Comparison of ENCODE assay signal across 22 cellular contexts in the genomic region with DNA sequence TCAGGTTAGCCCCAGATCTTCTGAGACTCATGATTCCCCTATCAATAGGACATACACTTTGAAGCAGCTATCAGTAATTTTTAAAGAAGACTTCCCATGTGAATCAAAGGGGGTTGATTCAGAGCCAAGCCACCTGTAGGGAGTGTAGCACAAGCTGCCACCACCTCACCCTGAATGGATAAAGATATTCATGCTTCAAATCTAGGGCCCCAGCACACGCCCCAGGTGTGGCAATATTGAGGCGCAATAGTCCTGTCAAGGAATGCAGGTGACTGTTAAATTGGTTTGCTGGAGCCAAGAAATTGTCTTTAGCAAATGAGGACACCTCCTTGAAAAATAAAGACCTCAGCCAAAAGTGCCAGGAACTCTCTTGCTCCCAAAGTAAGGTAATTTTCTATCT.
DNase-seq lines count a peak whose midpoint lies in the region; ATAC-seq and TF ChIP-seq lines count a peak whose summit lies in the region.
"Had no signal": no experiment of that assay in that cellular context is flagged by ENCODE, and none has a peak within 500 bp of the region (broad histone marks: within the 10 kb centered on the region; RNA-seq: fewer than 3 reads in every experiment).

No MANE protein-coding gene starts in this region.

- POLR2A ChIA-PET in CD4-positive, alpha-beta T cell (lab: Charles Lee) = no interaction called here
- POLR2A ChIA-PET in OCI-LY7 (lab: Charles Lee) = no interaction called here

- no peaks in the 10 kb centered on the region for H3K79me2 ChIP-seq in OCI-LY7 (ENCODE audit: insufficient read depth, low read depth, low read length)

- intact Hi-C loops in esophagus squamous epithelium (cut with DNase I) (loop anchor here (10.0 kb wide), 1 partner anchor 400 kb away; the partner anchor contains the start of gene MAFB), OCI-LY7 (cut with micrococcal nuclease; ENCODE audit: unreplicated experiment) (no loop called here)
- intact Hi-C loops in CD4-positive, alpha-beta T cell (cut with DNase I, micrococcal nuclease) = no loop called here

- no peak for TF ChIP-seq POLR2A in esophagus squamous epithelium (IDR thresholded peaks at IDR 0.05)

- no peak overlapping the region for H3K4me3 Mint-ChIP-seq in CD4-positive, alpha-beta T cell
- H3K4me3 Mint-ChIP-seq: CD14-positive monocyte; CD4-positive, alpha-beta memory T cell; GM23338; H9 had no signal

- WGBS in esophagus squamous epithelium, 2 donors = 13 to 44% methylated on average over 2 of the region's 2 CpGs

- H3K36me3 ChIP-seq in esophagus squamous epithelium (no peaks in the 10 kb centered on the region), OCI-LY7 (ENCODE audit: insufficient read depth, low read length) (no peaks in the 10 kb centered on the region)
- H3K36me3 ChIP-seq: BE2C; BLaER1 treated with 17β-estradiol and CSF1 and Interleukin-3, amounts not matched to agents 10 nM and 100 nM had no signal

- H3K27me3 ChIP-seq in esophagus squamous epithelium = no peaks in the 10 kb centered on the region
- no peaks in the 10 kb centered on the region for H3K27me3 ChIP-seq in CD4-positive, alpha-beta T cell (ENCODE audit: control insufficient read depth, insufficient read depth, low read length)
- H3K27me3 ChIP-seq: BE2C; BLaER1 treated with 17β-estradiol and CSF1 and Interleukin-3, amounts not matched to agents 10 nM and 100 nM had no signal

- no peak overlapping the region for H2AFZ ChIP-seq in OCI-LY7 (ENCODE audit: low read length)
- H2AFZ ChIP-seq: GM23338 had no signal

- H3K9me3 ChIP-seq in esophagus squamous epithelium (no peaks in the 10 kb centered on the region), OCI-LY7 (ENCODE audit: low read length) (no peaks in the 10 kb centered on the region)
- H3K9me3 ChIP-seq in CD4-positive, alpha-beta T cell (ENCODE audit: control insufficient read depth, low read length) = no peaks in the 10 kb centered on the region
- H3K9me3 ChIP-seq: A549; BE2C; BLaER1 treated with 17β-estradiol and CSF1 and Interleukin-3, amounts not matched to agents 10 nM and 100 nM had no signal

- TF ChIP-seq CTCF in VCaP (conservative IDR thresholded peaks at IDR 0.05) = no peak
- no peak for TF ChIP-seq CTCF in epithelial cell of esophagus (IDR thresholded peaks at IDR 0.05; ENCODE audit: insufficient read depth, low read depth, low read length, missing control alignments)
- TF ChIP-seq CTCF in esophagus squamous epithelium (IDR thresholded peaks at IDR 0.05) = no peak
- no peak for TF ChIP-seq CTCF in CD4-positive, alpha-beta T cell (IDR thresholded peaks at IDR 0.05)
- no peak for TF ChIP-seq CTCF in OCI-LY7 (conservative IDR thresholded peaks at IDR 0.05; ENCODE audit: low read length)

- no peaks in the 10 kb centered on the region for H3K9me3 Mint-ChIP-seq in CD4-positive, alpha-beta T cell
- H3K9me3 Mint-ChIP-seq: GM23338 had no signal

- H3K4me3 ChIP-seq in epithelial cell of esophagus (ENCODE audit: low read length) (no peak overlapping the region), esophagus squamous epithelium (no peak overlapping the region), OCI-LY7 (ENCODE audit: low read depth, low read length, poor library complexity, severe bottlenecking) (no peak overlapping the region)
- H3K4me3 ChIP-seq: A549; BLaER1 treated with 17β-estradiol and CSF1 and Interleukin-3, amounts not matched to agents 10 nM and 100 nM; GM23338 had no signal

- no peak overlapping the region for H3K27ac Mint-ChIP-seq in CD4-positive, alpha-beta T cell
- H3K27ac Mint-ChIP-seq: CD14-positive monocyte; CD4-positive, alpha-beta memory T cell; GM23338; H9 had no signal

- no peaks in the 10 kb centered on the region for H3K36me3 Mint-ChIP-seq in CD4-positive, alpha-beta T cell (ENCODE audit: low read depth)
- H3K36me3 Mint-ChIP-seq: CD14-positive monocyte; CD4-positive, alpha-beta memory T cell had no signal

- ATAC-seq in CD4-positive, alpha-beta T cell (ENCODE audit: poor library complexity) = no peak
- ATAC-seq: A549, GM23338, HCT116 had no signal

- CTCF ChIA-PET in CD4-positive, alpha-beta T cell (lab: Charles Lee) = no interaction called here
- CTCF ChIA-PET in OCI-LY7 (lab: Charles Lee; ENCODE audit: unreplicated experiment) = no interaction called here

- H3K27ac ChIP-seq in VCaP (peak overlapping the region; percentile 96; the same call in 1 of the 2 replicates), esophagus squamous epithelium (peak overlapping the region in 3 of 4 donors; percentile 63 to 84 (median 64)), OCI-LY7 (ENCODE audit: low read depth, low read length, poor library complexity, severe bottlenecking) (no peak overlapping the region)
- no peak overlapping the region for H3K27ac ChIP-seq in CD4-positive, alpha-beta T cell (ENCODE audit: low read depth, low read length)
- H3K27ac ChIP-seq: A549; BLaER1 treated with 17β-estradiol and CSF1 and Interleukin-3, amounts not matched to agents 10 nM and 100 nM had no signal

- no TSS peak for BruUV-seq in OCI-LY7 (replicated peaks; lab: Mats Ljungman, UMichigan)

- no peaks in the 10 kb centered on the region for H4K20me1 ChIP-seq in OCI-LY7 (ENCODE audit: insufficient read depth, low read length)
- H4K20me1 ChIP-seq: BLaER1 treated with 17β-estradiol and CSF1 and Interleukin-3, amounts not matched to agents 10 nM and 100 nM had no signal

- H3K4me2 ChIP-seq in OCI-LY7 (ENCODE audit: low read length) = no peak overlapping the region
- H3K4me2 ChIP-seq: A549; BLaER1 treated with 17β-estradiol and CSF1 and Interleukin-3, amounts not matched to agents 10 nM and 100 nM; GM23338 had no signal

- peaks cover 4% of the 10 kb centered on the region for H3K27me3 Mint-ChIP-seq in CD4-positive, alpha-beta T cell

- DNase-seq in epithelial cell of esophagus (ENCODE audit: low read depth) (peak; percentile 47), esophagus squamous epithelium (lab: John Stamatoyannopoulos, UW) (no peak), NCI-H2081 treated with DMSO at 0.1 percent for 48 hours (lab: John Stamatoyannopoulos, UW) (no peak), OCI-LY7 (ENCODE audit: low spot score) (no peak)
- DNase-seq in CD4-positive, alpha-beta T cell = no peak
- DNase-seq: 8988T; ACHN; AML-193; BE2C; Calu3; CD4-positive, alpha-beta memory T cell; COR-L47; DMS53; DMS79 treated with DMSO at 0.1 percent for 48 hours; GF-D8; H9 had no signal

- no peaks in the 10 kb centered on the region for H3K4me1 Mint-ChIP-seq in CD4-positive, alpha-beta T cell (ENCODE audit: low read depth)
- H3K4me1 Mint-ChIP-seq: CD4-positive, alpha-beta memory T cell had no signal

- H3K4me1 ChIP-seq in esophagus squamous epithelium (peaks cover 25 to 81% (median 57%) of the 10 kb centered on the region in 3 donors), OCI-LY7 (ENCODE audit: insufficient read depth, low read length, poor library complexity, severe bottlenecking) (no peaks in the 10 kb centered on the region)

- no peaks in the 10 kb centered on the region for H3K9me2 ChIP-seq in OCI-LY7 (ENCODE audit: insufficient read depth, low read length)

Comparison
In these comparisons a context has a peak if more than half of its experiments do, and no peak if none do; other contexts are left out.
1. H3K27ac ChIP-seq: peak in VCaP (single experiment) and esophagus squamous epithelium (3 of 4); none in CD4-positive, alpha-beta T cell (single experiment) and OCI-LY7 (single experiment).